ENCODE assay signal across 8 cellular contexts in the genomic region with DNA sequence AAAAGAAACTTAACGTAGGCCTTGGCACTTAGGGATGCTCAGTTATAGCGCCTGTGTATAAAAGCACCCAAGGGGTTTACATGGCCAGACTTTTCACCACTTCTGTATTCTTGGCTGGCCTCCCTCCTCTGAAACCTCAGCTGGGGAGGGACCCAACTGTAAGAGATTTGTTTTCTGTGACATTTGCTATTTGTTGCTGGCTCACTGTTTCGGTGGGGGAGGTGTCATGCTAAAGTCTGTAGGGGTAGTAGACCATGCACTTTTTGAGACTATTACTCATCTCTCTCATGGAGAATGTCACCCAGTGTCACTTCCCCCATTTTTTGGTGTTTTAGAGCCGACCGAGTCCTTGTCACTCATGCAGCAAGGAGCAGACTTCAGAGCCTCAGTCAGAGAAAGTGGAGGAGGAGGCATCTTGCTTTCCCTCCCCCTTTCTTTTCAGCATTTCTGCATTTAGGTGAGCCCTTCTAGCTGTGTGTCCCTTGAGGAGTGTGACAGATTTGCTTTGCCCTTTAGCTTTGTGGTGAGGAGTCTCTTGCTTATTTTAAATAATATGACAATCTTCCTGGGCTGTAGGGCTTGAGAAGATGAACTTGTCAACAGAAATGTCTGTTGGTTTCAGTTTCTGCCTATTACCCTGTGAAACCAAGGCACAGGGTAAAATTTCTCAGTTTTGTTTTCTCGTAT.
DNase-seq lines count a peak whose midpoint lies in the region; ATAC-seq and TF ChIP-seq lines count a peak whose summit lies in the region.

No MANE protein-coding gene starts in this region.

- H2BK5ac ChIP-seq in mesenchymal stem cell (ENCODE audit: low read depth, low read length, poor library complexity, severe bottlenecking): no peak overlapping the region
- H2BK5ac ChIP-seq in H9 (ENCODE audit: insufficient read length, low read length): no peak overlapping the region

- H4K20me1 ChIP-seq in H9 (ENCODE audit: control insufficient read depth, insufficient read depth, insufficient read length): no peaks in the 10 kb centered on the region

- peak overlapping the region; percentile 32 to 47 for H2BK12ac ChIP-seq in mesenchymal stem cell (ENCODE audit: low read length in 2 of 2)
- H2BK12ac ChIP-seq in H9 (ENCODE audit: insufficient read length, low read depth, low read length): no peak overlapping the region

- no peak for TF ChIP-seq CTCF in H9 (conservative IDR thresholded peaks at IDR 0.05)

- H3K23ac ChIP-seq in mesenchymal stem cell (ENCODE audit: low read length in 2 of 2) (no peak overlapping the region), H9 (ENCODE audit: insufficient read length, low read depth, low read length) (no peak overlapping the region)

- peak; percentile 77 for DNase-seq in SIG-M5 treated with dmso at 0.1 percent for 504 hours (lab: John Stamatoyannopoulos, UW; ENCODE audit: unreplicated experiment)
- no peak for DNase-seq in SIG-M5 (lab: John Stamatoyannopoulos, UW)
- DNase-seq in activated CD4-positive, alpha-beta T cell treated with anti-CD3 and anti-CD28 coated beads for 48 hours: peak; percentile 62
- DNase-seq in mesenchymal stem cell: no peak
- no peak for DNase-seq in H9
- no peak for DNase-seq in superior temporal gyrus (ENCODE audit: extremely low spot score)
- no peak for DNase-seq in COLO668 (lab: John Stamatoyannopoulos, UW; ENCODE audit: unreplicated experiment)

- no peak overlapping the region for H2BK20ac ChIP-seq in H9 (ENCODE audit: low read depth, low read length, poor library complexity, severe bottlenecking)

- H3K4me3 Mint-ChIP-seq in H9: no peak overlapping the region

- H3K56ac ChIP-seq in H9 (ENCODE audit: insufficient read length, low read depth, low read length): no peak overlapping the region

- no peaks in the 10 kb centered on the region for H3K36me3 ChIP-seq in mesenchymal stem cell (ENCODE audit: control insufficient read depth in 1 of 2, insufficient read depth in 2 of 2, low read depth in 1 of 2, low read length in 2 of 2)

- H3K9ac ChIP-seq in mesenchymal stem cell (ENCODE audit: low read length) (no peak overlapping the region), H9 (ENCODE audit: extremely low read depth, insufficient read length, low read length) (no peak overlapping the region)

- H3K79me1 ChIP-seq in mesenchymal stem cell (replicated peaks; ENCODE audit: low read length, poor library complexity, severe bottlenecking): no peaks in the 10 kb centered on the region
- no peaks in the 10 kb centered on the region for H3K79me1 ChIP-seq in H9 (ENCODE audit: insufficient read depth, low read depth, low read length, poor library complexity, severe bottlenecking)

- no peak overlapping the region for H3K4me3 ChIP-seq in mesenchymal stem cell (ENCODE audit: insufficient read depth in 1 of 2, low read depth in 1 of 2, low read length in 2 of 2)

- H2AFZ ChIP-seq in mesenchymal stem cell (ENCODE audit: low read depth, low read length) (no peak overlapping the region), H9 (ENCODE audit: low read length) (no peak overlapping the region)

- H2BK120ac ChIP-seq in mesenchymal stem cell (ENCODE audit: low read depth, low read length) (peak overlapping the region; percentile 65), H9 (ENCODE audit: low read depth, low read length, poor library complexity, severe bottlenecking) (no peak overlapping the region)

- H3K4me1 ChIP-seq in mesenchymal stem cell (ENCODE audit: control insufficient read depth, insufficient read depth, low read depth, low read length) (peaks cover 3% of the 10 kb centered on the region), H9 (ENCODE audit: insufficient read depth, low read length) (no peaks in the 10 kb centered on the region)

- H3K4me2 ChIP-seq in mesenchymal stem cell (ENCODE audit: low read length, poor library complexity, severe bottlenecking) (no peak overlapping the region), H9 (ENCODE audit: insufficient read depth, insufficient read length, low read length) (no peak overlapping the region)

- H2BK15ac ChIP-seq in mesenchymal stem cell (ENCODE audit: low read depth, poor library complexity, severe bottlenecking) (no peak overlapping the region), H9 (ENCODE audit: low read depth, low read length) (no peak overlapping the region)

- H3K79me2 ChIP-seq in H9 (ENCODE audit: insufficient read depth, low read length): no peaks in the 10 kb centered on the region

- H4K91ac ChIP-seq in mesenchymal stem cell (ENCODE audit: low read length) (peak overlapping the region; percentile 22), H9 (ENCODE audit: insufficient read length, low read depth, low read length) (no peak overlapping the region)

- no peak overlapping the region for H3K4ac ChIP-seq in mesenchymal stem cell (ENCODE audit: low read depth in 1 of 2, low read length in 2 of 2)
- H3K4ac ChIP-seq in H9 (ENCODE audit: low read depth, low read length): no peak overlapping the region

- H3K18ac ChIP-seq in mesenchymal stem cell (ENCODE audit: low read depth in 1 of 2, low read length in 2 of 2) (peak overlapping the region; percentile 4 to 31), H9 (ENCODE audit: insufficient read length, low read depth, low read length) (no peak overlapping the region)

- H3K27me3 Mint-ChIP-seq in H9 (ENCODE audit: low read depth): no peaks in the 10 kb centered on the region

- ATAC-seq in HG03095 (IDR thresholded peaks at IDR 0.05; ENCODE audit: unreplicated experiment): peak; percentile 92

- H3K14ac ChIP-seq in mesenchymal stem cell (ENCODE audit: low read length in 2 of 2) (no peak overlapping the region), H9 (ENCODE audit: insufficient read depth, low read length) (no peak overlapping the region; the same call in 1 of the 2 replicates)

- H3K9me3 ChIP-seq in mesenchymal stem cell (ENCODE audit: control insufficient read depth, low read length) (no peaks in the 10 kb centered on the region), H9 (ENCODE audit: control insufficient read depth, low read depth, low read length) (no peaks in the 10 kb centered on the region)

- H2AK5ac ChIP-seq in mesenchymal stem cell (ENCODE audit: low read length, severe bottlenecking) (no peak overlapping the region), H9 (ENCODE audit: insufficient read length, low read length) (no peak overlapping the region)

- no peak overlapping the region for H3T11ph ChIP-seq in H9 (ENCODE audit: low read length)

- no peak overlapping the region for H4K5ac ChIP-seq in H9 (ENCODE audit: insufficient read length, low read depth, low read length)

- H4K8ac ChIP-seq in mesenchymal stem cell (ENCODE audit: low read length) (peak overlapping the region; percentile 51), H9 (replicated peaks; ENCODE audit: insufficient read length, low read depth, low read length) (no peak overlapping the region)

- peaks cover 4 to 6% of the 10 kb centered on the region in 2 experiments; a peak in 1 of 4 replicates for H3K4me1 Mint-ChIP-seq in H9

- WGBS in mesenchymal stem cell: 85% methylated on average over 6 of the region's 6 CpGs
- WGBS in H9 (ENCODE audit: extremely low coverage, insufficient read length, low lambda C conversion rate): no CpG with 5 or more reads among the region's 6 CpGs

- H3K36me3 Mint-ChIP-seq in H9 (ENCODE audit: insufficient read depth in 1 of 3, low read depth in 3 of 3): peaks cover 4 to 9% (median 6%) of the 10 kb centered on the region in 3 experiments; a peak in 5 of 7 replicates

- peaks cover 15 to 17% of the 10 kb centered on the region in 2 experiments for H3K9me3 Mint-ChIP-seq in H9

- H3K27ac ChIP-seq in mesenchymal stem cell (ENCODE audit: low read length, poor library complexity, severe bottlenecking): no peak overlapping the region
- H3K27ac ChIP-seq in H9 (ENCODE audit: insufficient read length, low read depth, low read length): no peak overlapping the region

- no peaks in the 10 kb centered on the region for H3K23me2 ChIP-seq in H9 (ENCODE audit: insufficient read length, low read depth, low read length, poor library complexity, severe bottlenecking)

- peaks cover 0 to 4% of the 10 kb centered on the region in 2 experiments for H3K27me3 ChIP-seq in mesenchymal stem cell (ENCODE audit: control insufficient read depth in 1 of 2, insufficient read depth in 1 of 2, low read length in 2 of 2)
- no peaks in the 10 kb centered on the region for H3K27me3 ChIP-seq in H9 (ENCODE audit: insufficient read depth, low read length)

- no peak overlapping the region for H3K27ac Mint-ChIP-seq in H9

Comparison
In these comparisons a context has a peak if more than half of its experiments do, and no peak if none do; other contexts are left out.
1. DNase-seq: peak in SIG-M5 treated with dmso at 0.1 percent for 504 hours (single experiment) and activated CD4-positive, alpha-beta T cell treated with anti-CD3 and anti-CD28 coated beads for 48 hours (single experiment); none in SIG-M5 (single experiment), mesenchymal stem cell (single experiment), H9 (single experiment), superior temporal gyrus (single experiment) and COLO668 (single experiment).